In genomic region chr16:88761830-88762229, GRCh38 we compare ENCODE assay signal across 19 cellular contexts. TPM values are rescaled to one million over a fixed set of nuclear protein-coding genes. Genes with fewer than 3 reads are reported as not detected.
DNase-seq lines count a peak whose midpoint lies in the region; ATAC-seq, FAIRE-seq and TF ChIP-seq lines count a peak whose summit lies in the region.
"Had no signal": no experiment of that assay in that cellular context is flagged by ENCODE, and none has a peak within 500 bp of the region (broad histone marks: within the 10 kb centered on the region; RNA-seq: fewer than 3 reads in every experiment).

No MANE protein-coding gene starts in this region.

- H3K27me3 ChIP-seq in NT2/D1 (ENCODE audit: insufficient read depth, insufficient read length) = peaks cover 30% of the 10 kb centered on the region
- no peaks in the 10 kb centered on the region for H3K27me3 ChIP-seq in endothelial cell of umbilical vein (ENCODE audit: control insufficient read depth in 2 of 2, insufficient read depth in 2 of 2, low read length in 2 of 2)
- H3K27me3 ChIP-seq in trophoblast cell (ENCODE audit: insufficient read depth, low read length) = no peaks in the 10 kb centered on the region

- POLR2A ChIA-PET in endothelial cell of umbilical vein (lab: Charles Lee) = no interaction called here

- dilution Hi-C loops in endothelial cell of umbilical vein (cut with MboI; ENCODE audit: extremely low pct_ligation_motif_present, low sequenced_read_pairs) = no loop called here

- peak overlapping the region; percentile 29 for H3K9ac ChIP-seq in NT2/D1 (ENCODE audit: insufficient read length, low read depth)
- no peak overlapping the region for H3K9ac ChIP-seq in endothelial cell of umbilical vein (replicated peaks; ENCODE audit: extremely low read depth, insufficient read depth, low read length)
- H3K9ac ChIP-seq in trophoblast cell (ENCODE audit: low read length) = no peak overlapping the region

- no peak for ATAC-seq in activated CD4-positive, CD25-positive, alpha-beta regulatory T cell treated with anti-CD3 and anti-CD28 coated beads, Interleukin-2, amount 50 U/mL, for 24 hours

- no peaks in the 10 kb centered on the region for H4K20me1 ChIP-seq in endothelial cell of umbilical vein (replicated peaks; ENCODE audit: control insufficient read depth, extremely low read depth, insufficient read depth, low read length)

- BruUV-seq in endothelial cell of umbilical vein (replicated peaks; lab: Mats Ljungman, UMichigan) = no TSS peak

- CTCF ChIA-PET in endothelial cell of umbilical vein (lab: Charles Lee) = interaction anchor here (1.4 to 2.0 kb wide), 2 partner anchors 19 to 24 kb away, joined by 4 to 9 read pairs; no protein-coding TSS in a partner anchor

- H3K23ac ChIP-seq in trophoblast cell (ENCODE audit: low read length) = no peak overlapping the region

- H2AK5ac ChIP-seq in trophoblast cell (ENCODE audit: low read length) = no peak overlapping the region

- H3K4me1 ChIP-seq in NT2/D1 (ENCODE audit: insufficient read depth, insufficient read length) = peaks cover 57% of the 10 kb centered on the region
- peaks cover 7% of the 10 kb centered on the region for H3K4me1 ChIP-seq in endothelial cell of umbilical vein (ENCODE audit: control insufficient read depth, extremely low read depth, insufficient read depth, low read length)
- peaks cover 48 to 59% of the 10 kb centered on the region in 2 experiments for H3K4me1 ChIP-seq in trophoblast cell (ENCODE audit: control insufficient read depth in 1 of 2, insufficient read depth in 2 of 2, low read length in 2 of 2)

- H3K4me3 ChIP-seq in NT2/D1 (ENCODE audit: insufficient read length, low read depth) (no peak overlapping the region), endothelial cell of umbilical vein (replicated peaks in 1 of 3; ENCODE audit: insufficient read depth in 1 of 3, low read depth in 1 of 3, low read length in 3 of 3) (no peak overlapping the region), trophoblast cell (ENCODE audit: low read depth, low read length) (no peak overlapping the region)

- peaks cover 19% of the 10 kb centered on the region for H3K79me1 ChIP-seq in trophoblast cell (ENCODE audit: low read length)

- no peak overlapping the region for H4K8ac ChIP-seq in trophoblast cell (ENCODE audit: low read depth, low read length)

- no peak overlapping the region for H3K4me2 ChIP-seq in endothelial cell of umbilical vein (ENCODE audit: insufficient read depth, low read length)
- H3K4me2 ChIP-seq in trophoblast cell (ENCODE audit: low read length) = no peak overlapping the region

- H3K4ac ChIP-seq in trophoblast cell (ENCODE audit: low read depth, low read length) = peak overlapping the region; percentile 35

- no peak overlapping the region for H2BK5ac ChIP-seq in trophoblast cell (ENCODE audit: low read depth, low read length, poor library complexity)

- peaks cover 53% of the 10 kb centered on the region for H3K36me3 ChIP-seq in NT2/D1 (ENCODE audit: insufficient read depth, insufficient read length, low read length)
- peaks cover 0 to 17% of the 10 kb centered on the region in 2 experiments for H3K36me3 ChIP-seq in endothelial cell of umbilical vein (ENCODE audit: control insufficient read depth in 2 of 2, extremely low read depth in 1 of 2, insufficient read depth in 2 of 2, low read length in 2 of 2)
- H3K36me3 ChIP-seq in trophoblast cell (ENCODE audit: control insufficient read depth in 1 of 2, insufficient read depth in 2 of 2, low read length in 2 of 2) = peaks cover 7% of the 10 kb centered on the region in 2 experiments

- FAIRE-seq in endothelial cell of umbilical vein (lab: Jason Lieb, UNC) = no peak
- FAIRE-seq: D721Med, GM12892 had no signal

- H2BK12ac ChIP-seq in trophoblast cell (ENCODE audit: low read length) = no peak overlapping the region

- intact Hi-C loops in endothelial cell of umbilical vein (cut with micrococcal nuclease) = no loop called here

- H3K79me2 ChIP-seq in endothelial cell of umbilical vein (ENCODE audit: control insufficient read depth, insufficient read depth, low read length) (peaks cover 93% of the 10 kb centered on the region), trophoblast cell (ENCODE audit: control insufficient read depth, insufficient read depth, low read length, poor library complexity) (peaks cover 15% of the 10 kb centered on the region)

- no CpG with 5 or more reads among the region's 10 CpGs for WGBS in trophoblast cell (ENCODE audit: extremely low coverage, insufficient coverage, insufficient read length)

- H3K27ac ChIP-seq in endothelial cell of umbilical vein (ENCODE audit: insufficient read depth, low read depth, low read length) (no peak overlapping the region), trophoblast cell (ENCODE audit: low read depth, low read length) (no peak overlapping the region)

- H4K91ac ChIP-seq in trophoblast cell (ENCODE audit: low read depth, low read length) = no peak overlapping the region

- H3K9me3 ChIP-seq in NT2/D1 (ENCODE audit: insufficient read depth, low read length) = no peaks in the 10 kb centered on the region
- no peaks in the 10 kb centered on the region for H3K9me3 ChIP-seq in endothelial cell of umbilical vein (replicated peaks; ENCODE audit: control insufficient read depth, insufficient read depth, low read length)
- H3K9me3 ChIP-seq in trophoblast cell (ENCODE audit: insufficient read depth, low read depth, low read length) = peaks cover 6% of the 10 kb centered on the region

- no peak for TF ChIP-seq CTCF in endothelial cell of umbilical vein (IDR thresholded peaks at IDR 0.05; ENCODE audit: extremely low read depth in 1 of 2, insufficient read depth in 1 of 2, low read depth in 1 of 2, low read length in 2 of 2)

- DNase-seq in 8988T (peak; percentile 64), NT2/D1 (ENCODE audit: low read depth, low spot score) (no peak), endothelial cell of umbilical vein (ENCODE audit: low read depth, low spot score) (no peak), trophoblast cell (peak; percentile 88 to 89), SIG-M5 treated with dmso at 0.1 percent for 504 hours (lab: John Stamatoyannopoulos, UW; ENCODE audit: unreplicated experiment) (no peak), dedifferentiated amniotic fluid mesenchymal stem cell (ENCODE audit: extremely low spot score) (no peak)
- DNase-seq in stimulated activated naive CD4-positive, alpha-beta T cell (lab: John Stamatoyannopoulos, UW) = no peak
- DNase-seq: CD4-positive, alpha-beta T cell; DND-41; GDM1; H7; MV-4-11; NCI-H1417 treated with DMSO at 0.1 percent for 48 hours; NCI-H2029 treated with DMSO at 0.1 percent for 48 hours; NCI-H510A treated with DMSO at 0.1 percent for 48 hours; SIG-M5 had no signal

- no peaks in the 10 kb centered on the region for H3K9me1 ChIP-seq in endothelial cell of umbilical vein (replicated peaks; ENCODE audit: control insufficient read depth, extremely low read depth, insufficient read depth, low read length)

- H3K18ac ChIP-seq in trophoblast cell (ENCODE audit: low read length) = peak overlapping the region; percentile 18

- H3K14ac ChIP-seq in trophoblast cell (ENCODE audit: low read length) = no peak overlapping the region

- H2AFZ ChIP-seq in endothelial cell of umbilical vein (ENCODE audit: low read depth, low read length) (no peak overlapping the region), trophoblast cell (ENCODE audit: insufficient read depth, low read length, poor library complexity) (no peak overlapping the region)

- H4K12ac ChIP-seq in trophoblast cell (ENCODE audit: low read depth, low read length) = no peak overlapping the region

- no peak overlapping the region for H2BK120ac ChIP-seq in trophoblast cell (ENCODE audit: insufficient read depth, low read length, poor library complexity)

- no peak for TF ChIP-seq POLR2A in endothelial cell of umbilical vein (IDR thresholded peaks at IDR 0.05; ENCODE audit: low read depth, low read length)

RNA-seq across cellular contexts. Expression of gene PIEZO1, which starts 23.2 kb away (rescaled TPM):
- 306 and 322 TPM in 2 replicates for total RNA-seq in endothelial cell of umbilical vein
- 298 and 393 TPM in 2 replicates for polyA plus RNA-seq in endothelial cell of umbilical vein
- 224 and 318 TPM in 2 replicates for polyA plus RNA-seq in endothelial cell of umbilical vein (2011; cell fraction: cytosol; rRNA removed)
- 848 and 1,004 TPM in 2 replicates for polyA plus RNA-seq in endothelial cell of umbilical vein (2011; cell fraction: nucleus; rRNA removed)
- polyA plus RNA-seq in endothelial cell of umbilical vein (2012) = 214 and 360 TPM in 2 replicates
- polyA minus RNA-seq in endothelial cell of umbilical vein = 294 and 363 TPM in 2 replicates
- 47.3 TPM for polyA minus RNA-seq in endothelial cell of umbilical vein (2011; cell fraction: cytosol; rRNA and poly(A)+ RNA removed)
- 270 and 364 TPM in 2 replicates for polyA minus RNA-seq in endothelial cell of umbilical vein (2011; cell fraction: nucleus; rRNA and poly(A)+ RNA removed)
- polyA plus RNA-seq in trophoblast cell (2013) = 77.3 and 84.7 TPM in 2 replicates

RNA-seq across cellular contexts. Expression of gene CDT1, which starts 41.8 kb away (rescaled TPM):
- 26.5 and 30.6 TPM in 2 replicates for total RNA-seq in endothelial cell of umbilical vein
- polyA plus RNA-seq in endothelial cell of umbilical vein = 15.6 and 19.3 TPM in 2 replicates
- 14.3 and 19.4 TPM in 2 replicates for polyA plus RNA-seq in endothelial cell of umbilical vein (2011; cell fraction: cytosol; rRNA removed)
- polyA plus RNA-seq in endothelial cell of umbilical vein (2011; cell fraction: nucleus; rRNA removed) = 11.5 and 12.3 TPM in 2 replicates
- polyA plus RNA-seq in endothelial cell of umbilical vein (2012) = 6.7 and 8.2 TPM in 2 replicates
- 5.6 and 9.8 TPM in 2 replicates for polyA minus RNA-seq in endothelial cell of umbilical vein
- 96.4 TPM for polyA minus RNA-seq in endothelial cell of umbilical vein (2011; cell fraction: cytosol; rRNA and poly(A)+ RNA removed)
- polyA minus RNA-seq in endothelial cell of umbilical vein (2011; cell fraction: nucleus; rRNA and poly(A)+ RNA removed) = 4.5 and 8.7 TPM in 2 replicates
- 19.4 and 19.8 TPM in 2 replicates for polyA plus RNA-seq in trophoblast cell (2013)

RNA-seq across cellular contexts. Expression of gene APRT, which starts 49.9 kb away (rescaled TPM):
- total RNA-seq in endothelial cell of umbilical vein = 148 and 152 TPM in 2 replicates
- polyA plus RNA-seq in endothelial cell of umbilical vein = 143 and 179 TPM in 2 replicates
- polyA plus RNA-seq in endothelial cell of umbilical vein (2011; cell fraction: cytosol; rRNA removed) = 95.1 and 129 TPM in 2 replicates
- polyA plus RNA-seq in endothelial cell of umbilical vein (2011; cell fraction: nucleus; rRNA removed) = 76.5 and 81.0 TPM in 2 replicates
- polyA plus RNA-seq in endothelial cell of umbilical vein (2012) = 172 and 240 TPM in 2 replicates
- 35.0 and 35.7 TPM in 2 replicates for polyA minus RNA-seq in endothelial cell of umbilical vein
- 133 TPM for polyA minus RNA-seq in endothelial cell of umbilical vein (2011; cell fraction: cytosol; rRNA and poly(A)+ RNA removed)
- polyA minus RNA-seq in endothelial cell of umbilical vein (2011; cell fraction: nucleus; rRNA and poly(A)+ RNA removed) = 16.2 and 27.3 TPM in 2 replicates
- 95.8 and 96.2 TPM in 2 replicates for polyA plus RNA-seq in trophoblast cell (2013)

RNA-seq across cellular contexts. Expression of gene CTU2, which starts 55.5 kb away (rescaled TPM):
- total RNA-seq in endothelial cell of umbilical vein = 33.7 and 37.5 TPM in 2 replicates
- polyA plus RNA-seq in endothelial cell of umbilical vein = 26.1 and 30.8 TPM in 2 replicates
- polyA plus RNA-seq in endothelial cell of umbilical vein (2011; cell fraction: cytosol; rRNA removed) = 14.6 and 19.2 TPM in 2 replicates
- 35.9 and 36.8 TPM in 2 replicates for polyA plus RNA-seq in endothelial cell of umbilical vein (2011; cell fraction: nucleus; rRNA removed)
- polyA plus RNA-seq in endothelial cell of umbilical vein (2012) = 19.1 and 27.5 TPM in 2 replicates
- 11.6 and 15.6 TPM in 2 replicates for polyA minus RNA-seq in endothelial cell of umbilical vein
- polyA minus RNA-seq in endothelial cell of umbilical vein (2011; cell fraction: cytosol; rRNA and poly(A)+ RNA removed) = 27.9 TPM
- polyA minus RNA-seq in endothelial cell of umbilical vein (2011; cell fraction: nucleus; rRNA and poly(A)+ RNA removed) = 10.3 and 15.4 TPM in 2 replicates
- polyA plus RNA-seq in trophoblast cell (2013) = 25.4 and 28.4 TPM in 2 replicates

RNA-seq across cellular contexts. Expression of gene RNF166, which starts 55.6 kb away (rescaled TPM):
- total RNA-seq in endothelial cell of umbilical vein = 38.8 and 41.8 TPM in 2 replicates
- polyA plus RNA-seq in endothelial cell of umbilical vein = 27.6 and 34.0 TPM in 2 replicates
- 16.0 and 25.1 TPM in 2 replicates for polyA plus RNA-seq in endothelial cell of umbilical vein (2011; cell fraction: cytosol; rRNA removed)
- 44.2 and 52.7 TPM in 2 replicates for polyA plus RNA-seq in endothelial cell of umbilical vein (2011; cell fraction: nucleus; rRNA removed)
- 15.8 and 20.0 TPM in 2 replicates for polyA plus RNA-seq in endothelial cell of umbilical vein (2012)
- 15.2 and 15.4 TPM in 2 replicates for polyA minus RNA-seq in endothelial cell of umbilical vein
- polyA minus RNA-seq in endothelial cell of umbilical vein (2011; cell fraction: cytosol; rRNA and poly(A)+ RNA removed) = 17.2 TPM
- polyA minus RNA-seq in endothelial cell of umbilical vein (2011; cell fraction: nucleus; rRNA and poly(A)+ RNA removed) = 16.2 and 22.6 TPM in 2 replicates
- polyA plus RNA-seq in trophoblast cell (2013) = 8.7 and 8.8 TPM in 2 replicates

Comparison
In these comparisons a context has a peak if more than half of its experiments do, and no peak if none do; other contexts are left out.
1. DNase-seq: peak in 8988T (single experiment) and trophoblast cell (2 of 2); none in NT2/D1 (single experiment), endothelial cell of umbilical vein (single experiment), stimulated activated naive CD4-positive, alpha-beta T cell (0 of 6), SIG-M5 treated with dmso at 0.1 percent for 504 hours (single experiment) and dedifferentiated amniotic fluid mesenchymal stem cell (single experiment).